ENCODE assay signal across 8 cellular contexts in genomic region chr6:48486373-48486772, GRCh38.
"Had no signal": no experiment of that assay in that cellular context is flagged by ENCODE, and none has a peak within 500 bp of the region (broad histone marks: within the 10 kb centered on the region; RNA-seq: fewer than 3 reads in every experiment).

No MANE protein-coding gene starts in this region.

- DNase-seq: GM23248, GOT3, H7, H9, HFFc6 had no signal

- ATAC-seq: GM23338 had no signal

- FAIRE-seq: H1 had no signal

- H3K36me3 ChIP-seq: HAP-1 had no signal

- H3K9ac ChIP-seq: GM23248 had no signal

- H3K4me1 ChIP-seq: HAP-1 had no signal

- H3K4me2 ChIP-seq: GM23338 had no signal

- H2AFZ ChIP-seq: GM23248, GM23338 had no signal

- H3K27ac ChIP-seq: GM23248 had no signal

- H3K4me3 ChIP-seq: GM23248, GM23338, HAP-1 had no signal

- H3K9me3 ChIP-seq: HAP-1 had no signal
